15 cellular contexts compared by ENCODE assay signal in genomic region chr2:38485734-38486133, GRCh38.
DNase-seq lines count a peak whose midpoint lies in the region; ATAC-seq and TF ChIP-seq lines count a peak whose summit lies in the region.
"Had no signal": no experiment of that assay in that cellular context is flagged by ENCODE, and none has a peak within 500 bp of the region (broad histone marks: within the 10 kb centered on the region; RNA-seq: fewer than 3 reads in every experiment).

No MANE protein-coding gene starts in this region.

- DNase-seq in CD14-positive monocyte (ENCODE audit: low spot score) (peak; percentile 57), GM19240 (ENCODE audit: insufficient read length, low spot score) (peak; percentile 50), NB4 (ENCODE audit: low read depth) (peak; percentile 85), NCI-H1092 treated with DMSO at 0.1 percent for 48 hours (lab: John Stamatoyannopoulos, UW) (no peak), brain microvascular endothelial cell (no peak)
- no peak for DNase-seq in stimulated activated effector memory CD8-positive, alpha-beta T cell treated with anti-CD3 and anti-CD28 coated beads, Interleukin-12 subunit alpha, Interleukin-12 subunit beta, amount 100 ng/mL, for 72 hours (ENCODE audit: low spot score in 2 of 2)
- DNase-seq: activated naive CD4-positive, alpha-beta T cell; hypothalamus; NCI-H526; stimulated activated CD4-positive, alpha-beta T cell treated with anti-CD3 and anti-CD28 coated beads, Interleukin-4, amount 100 ng/mL, for 4 hours; transverse colon had no signal

- H3K4me3 ChIP-seq in NB4 (ENCODE audit: low read depth, low read length) (no peak overlapping the region), brain microvascular endothelial cell (ENCODE audit: low read depth, low read length) (no peak overlapping the region)
- H3K4me3 ChIP-seq: transverse colon had no signal

- in situ Hi-C loops in brain microvascular endothelial cell (cut with HindIII; ENCODE audit: low pct_ligation_motif_present, low sequenced_read_pairs), result no loop called here

- peaks cover 25% of the 10 kb centered on the region for H3K4me1 Mint-ChIP-seq in CD14-positive monocyte
- peaks cover 5% of the 10 kb centered on the region for H3K4me1 Mint-ChIP-seq in stimulated activated effector memory CD8-positive, alpha-beta T cell treated with anti-CD3 and anti-CD28 coated beads, Interleukin-12 subunit alpha, Interleukin-12 subunit beta, amount 100 ng/mL, for 72 hours
- H3K4me1 Mint-ChIP-seq: neural crest cell had no signal

- H3K27ac ChIP-seq in brain microvascular endothelial cell, result no peak overlapping the region
- H3K27ac ChIP-seq: transverse colon, VCaP had no signal

- no peak for TF ChIP-seq POLR2A in NB4 (IDR thresholded peaks at IDR 0.05; ENCODE audit: extremely low read depth, insufficient read length)

- no peaks in the 10 kb centered on the region for H3K36me3 Mint-ChIP-seq in CD14-positive monocyte
- no peaks in the 10 kb centered on the region for H3K36me3 Mint-ChIP-seq in stimulated activated effector memory CD8-positive, alpha-beta T cell treated with anti-CD3 and anti-CD28 coated beads, Interleukin-12 subunit alpha, Interleukin-12 subunit beta, amount 100 ng/mL, for 72 hours

- TF ChIP-seq CTCF in CD14-positive monocyte (IDR thresholded peaks at IDR 0.05), result peak; percentile 59
- peak; percentile 32 for TF ChIP-seq CTCF in NB4 (IDR thresholded peaks at IDR 0.05; ENCODE audit: low read depth, low read length)
- TF ChIP-seq CTCF in brain microvascular endothelial cell (IDR thresholded peaks at IDR 0.05; ENCODE audit: low read depth, low read length, missing control alignments), result no peak

- no peaks in the 10 kb centered on the region for H3K36me3 ChIP-seq in brain microvascular endothelial cell (replicated peaks)
- H3K36me3 ChIP-seq: transverse colon had no signal

- H3K4me3 Mint-ChIP-seq in CD14-positive monocyte, result no peak overlapping the region
- no peak overlapping the region for H3K4me3 Mint-ChIP-seq in stimulated activated effector memory CD8-positive, alpha-beta T cell treated with anti-CD3 and anti-CD28 coated beads, Interleukin-12 subunit alpha, Interleukin-12 subunit beta, amount 100 ng/mL, for 72 hours
- H3K4me3 Mint-ChIP-seq: neural crest cell had no signal

- no peak overlapping the region for H3K27ac Mint-ChIP-seq in CD14-positive monocyte
- no peak overlapping the region for H3K27ac Mint-ChIP-seq in stimulated activated effector memory CD8-positive, alpha-beta T cell treated with anti-CD3 and anti-CD28 coated beads, Interleukin-12 subunit alpha, Interleukin-12 subunit beta, amount 100 ng/mL, for 72 hours

- peak; percentile 83 for ATAC-seq in HG02885 (IDR thresholded peaks at IDR 0.05; ENCODE audit: poor library complexity, unreplicated experiment)
- no peak for ATAC-seq in HG02571 (IDR thresholded peaks at IDR 0.05; ENCODE audit: unreplicated experiment)
- no peak for ATAC-seq in stimulated activated effector memory CD8-positive, alpha-beta T cell treated with anti-CD3 and anti-CD28 coated beads, Interleukin-12 subunit alpha, Interleukin-12 subunit beta, amount 100 ng/mL, for 72 hours

- intact Hi-C loops in CD14-positive monocyte (cut with micrococcal nuclease), result no loop called here

- no peaks in the 10 kb centered on the region for H3K27me3 ChIP-seq in brain microvascular endothelial cell (replicated peaks)
- H3K27me3 ChIP-seq: transverse colon had no signal

- H3K27me3 Mint-ChIP-seq in CD14-positive monocyte (ENCODE audit: low read depth in 3 of 3), result peaks cover 0 to 2% (median 1%) of the 10 kb centered on the region in 3 donors

- peaks cover 9 to 13% (median 11%) of the 10 kb centered on the region in 7 donors for H3K9me3 Mint-ChIP-seq in CD14-positive monocyte
- H3K9me3 Mint-ChIP-seq in stimulated activated effector memory CD8-positive, alpha-beta T cell treated with anti-CD3 and anti-CD28 coated beads, Interleukin-12 subunit alpha, Interleukin-12 subunit beta, amount 100 ng/mL, for 72 hours, result peaks cover 2% of the 10 kb centered on the region

Comparison
In these comparisons a context has a peak if more than half of its experiments do, and no peak if none do; other contexts are left out.
1. DNase-seq: peak in CD14-positive monocyte (single experiment), GM19240 (single experiment) and NB4 (single experiment); none in NCI-H1092 treated with DMSO at 0.1 percent for 48 hours (single experiment), brain microvascular endothelial cell (single experiment) and stimulated activated effector memory CD8-positive, alpha-beta T cell treated with anti-CD3 and anti-CD28 coated beads, Interleukin-12 subunit alpha, Interleukin-12 subunit beta, amount 100 ng/mL, for 72 hours (0 of 2).